Comparison of ENCODE assay signal across 10 cellular contexts in the genomic region with DNA sequence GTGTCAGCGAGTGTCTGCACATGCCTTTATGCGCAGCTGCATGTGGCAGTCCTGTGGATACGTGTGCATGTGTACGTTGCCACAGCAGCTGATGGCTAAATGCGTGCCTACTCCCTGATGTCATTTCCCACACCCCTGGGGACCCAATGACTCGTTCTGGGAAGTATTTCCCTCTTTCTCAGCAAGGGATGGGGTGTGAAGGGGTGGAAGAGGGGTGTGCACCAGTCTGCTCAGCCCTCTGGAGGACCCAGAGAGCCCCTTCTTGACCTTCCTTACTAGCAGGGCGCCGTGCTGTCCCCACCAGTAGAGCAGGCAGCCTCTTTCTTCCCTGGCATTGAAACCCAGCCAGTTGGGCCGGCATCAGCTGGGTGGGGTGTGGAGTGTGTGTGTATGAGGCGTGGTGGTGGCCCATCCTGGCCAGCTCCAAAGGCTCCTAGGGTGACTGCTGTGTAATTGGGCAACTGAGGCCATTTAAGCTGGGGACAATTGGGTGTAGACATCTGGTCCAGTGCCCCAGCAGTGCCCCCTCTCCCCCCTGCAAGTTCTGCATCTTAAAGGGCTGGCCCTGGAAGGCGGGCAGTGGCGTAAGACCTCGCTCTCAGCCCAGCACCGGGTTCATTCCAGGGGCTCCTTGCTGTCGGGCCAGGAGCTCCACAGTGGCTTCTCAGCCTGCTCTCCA. TPM values are rescaled to one million over a fixed set of nuclear protein-coding genes. Genes with fewer than 3 reads are reported as not detected.
A peak's percentile ranks its signal among the peaks of the same experiment; 100 is the strongest.
DNase-seq lines count a peak whose midpoint lies in the region; ATAC-seq and TF ChIP-seq lines count a peak whose summit lies in the region.
"Had no signal": no experiment of that assay in that cellular context is flagged by ENCODE, and none has a peak within 500 bp of the region (broad histone marks: within the 10 kb centered on the region; RNA-seq: fewer than 3 reads in every experiment).

No MANE protein-coding gene starts in this region.

- no peaks in the 10 kb centered on the region for H3K9me3 ChIP-seq in lower lobe of right lung
- no peaks in the 10 kb centered on the region for H3K9me3 ChIP-seq in vagina

- H3K4me1 Mint-ChIP-seq in chondrocyte (ENCODE audit: low read depth): peaks cover 65% of the 10 kb centered on the region
- no peaks in the 10 kb centered on the region for H3K4me1 Mint-ChIP-seq in stimulated activated memory B cell treated with anti-CD40 and anti-IgM and Interleukin-4, amounts not matched to agents 10 μg/mL and 1 μg/mL and 100 μg/mL, for 72 hours
- H3K4me1 Mint-ChIP-seq: activated B cell treated with CpG ODN at 0.5 μM for 24 hours had no signal

- H3K9me3 Mint-ChIP-seq in chondrocyte (ENCODE audit: low read depth): no peaks in the 10 kb centered on the region
- H3K9me3 Mint-ChIP-seq in stimulated activated memory B cell treated with anti-CD40 and anti-IgM and Interleukin-4, amounts not matched to agents 10 μg/mL and 1 μg/mL and 100 μg/mL, for 72 hours: no peaks in the 10 kb centered on the region
- H3K9me3 Mint-ChIP-seq: activated B cell treated with CpG ODN at 0.5 μM for 24 hours had no signal

- no peaks in the 10 kb centered on the region for H3K36me3 Mint-ChIP-seq in chondrocyte (ENCODE audit: low read depth)
- no peaks in the 10 kb centered on the region for H3K36me3 Mint-ChIP-seq in stimulated activated memory B cell treated with anti-CD40 and anti-IgM and Interleukin-4, amounts not matched to agents 10 μg/mL and 1 μg/mL and 100 μg/mL, for 72 hours

- H3K36me3 ChIP-seq in lower lobe of right lung (peaks cover 5% of the 10 kb centered on the region), vagina (peaks cover 0 to 5% of the 10 kb centered on the region in 2 donors)

- ATAC-seq in lower lobe of right lung (peak; percentile 87 to 89), HG03469 (IDR thresholded peaks at IDR 0.05; ENCODE audit: unreplicated experiment) (no peak)
- no peak for ATAC-seq in stimulated activated memory B cell treated with anti-CD40 and anti-IgM and Interleukin-4, amounts not matched to agents 10 μg/mL and 1 μg/mL and 100 μg/mL, for 72 hours

- H3K4me3 Mint-ChIP-seq in chondrocyte (ENCODE audit: unreplicated experiment): peak overlapping the region; percentile 44
- H3K4me3 Mint-ChIP-seq in stimulated activated memory B cell treated with anti-CD40 and anti-IgM and Interleukin-4, amounts not matched to agents 10 μg/mL and 1 μg/mL and 100 μg/mL, for 72 hours: no peak overlapping the region
- H3K4me3 Mint-ChIP-seq: activated B cell treated with CpG ODN at 0.5 μM for 24 hours had no signal

- DNase-seq in SHP77 (lab: John Stamatoyannopoulos, UW) (peak; percentile 49 to 56), SHP77 treated with DMSO at 0.1 percent for 48 hours (lab: John Stamatoyannopoulos, UW) (no peak), chondrocyte (ENCODE audit: low spot score) (peak; percentile 95), lower lobe of right lung (peak; percentile 82), vagina (ENCODE audit: extremely low spot score in 2 of 2) (no peak), activated T-cell treated with anti-CD3 and anti-CD28 coated beads for 4 hours (no peak)
- DNase-seq: activated B cell treated with CpG ODN at 0.5 μM for 24 hours, COR-L47 had no signal

- H3K27me3 Mint-ChIP-seq in chondrocyte (ENCODE audit: low read depth): no peaks in the 10 kb centered on the region
- peaks cover 22% of the 10 kb centered on the region for H3K27me3 Mint-ChIP-seq in stimulated activated memory B cell treated with anti-CD40 and anti-IgM and Interleukin-4, amounts not matched to agents 10 μg/mL and 1 μg/mL and 100 μg/mL, for 72 hours

- H3K4me3 ChIP-seq in lower lobe of right lung (no peak overlapping the region), vagina (no peak overlapping the region)

- no peaks in the 10 kb centered on the region for H3K27me3 ChIP-seq in lower lobe of right lung (ENCODE audit: low read depth)
- H3K27me3 ChIP-seq in vagina: no peaks in the 10 kb centered on the region

- no peak for TF ChIP-seq POLR2A in vagina (IDR thresholded peaks at IDR 0.05)

- no peak for TF ChIP-seq CTCF in chondrocyte (IDR thresholded peaks at IDR 0.05)
- TF ChIP-seq CTCF in lower lobe of right lung (IDR thresholded peaks at IDR 0.05): no peak
- no peak for TF ChIP-seq CTCF in vagina (IDR thresholded peaks at IDR 0.05)

- intact Hi-C loops in lower lobe of right lung (cut with DNase I) (no loop called here), vagina (cut with DNase I) (no loop called here)

- peak overlapping the region; percentile 100 for H3K27ac Mint-ChIP-seq in chondrocyte (ENCODE audit: unreplicated experiment)
- H3K27ac Mint-ChIP-seq in stimulated activated memory B cell treated with anti-CD40 and anti-IgM and Interleukin-4, amounts not matched to agents 10 μg/mL and 1 μg/mL and 100 μg/mL, for 72 hours: no peak overlapping the region
- H3K27ac Mint-ChIP-seq: activated B cell treated with CpG ODN at 0.5 μM for 24 hours had no signal

- H3K4me1 ChIP-seq in lower lobe of right lung (peaks cover 44% of the 10 kb centered on the region), vagina (peaks cover 88% of the 10 kb centered on the region)

- H3K27ac ChIP-seq in lower lobe of right lung: peak overlapping the region; percentile 84
- peak overlapping the region; percentile 91 for H3K27ac ChIP-seq in vagina

RNA-seq across cellular contexts. Expression of gene SNX33, which starts 19.2 kb away (rescaled TPM):
- 21.6 to 31.2 TPM (median 30.2 TPM) in 3 replicates for total RNA-seq in chondrocyte
- 28.9 TPM for total RNA-seq in lower lobe of right lung
- 23.6 TPM for total RNA-seq in vagina

RNA-seq across cellular contexts. Expression of gene IMP3, which starts 26.9 kb away (rescaled TPM):
- total RNA-seq in chondrocyte: 28.7 to 30.0 TPM (median 29.0 TPM) in 3 replicates
- total RNA-seq in lower lobe of right lung: 56.5 TPM
- total RNA-seq in vagina: 109 TPM

RNA-seq across cellular contexts. Expression of gene SNUPN, which starts 41.4 kb away (rescaled TPM):
- total RNA-seq in chondrocyte (18.6 to 22.7 TPM (median 21.7 TPM) in 3 replicates), lower lobe of right lung (21.7 TPM), vagina (21.9 TPM)

RNA-seq across cellular contexts. Expression of gene CSPG4, which starts 45.7 kb away (rescaled TPM):
- total RNA-seq in chondrocyte (302 to 607 TPM (median 595 TPM) in 3 replicates), lower lobe of right lung (15.0 TPM), vagina (23.1 TPM)
- total RNA-seq: activated B cell treated with CpG ODN at 0.5 μM for 24 hours had no signal

Comparison
In these comparisons a context has a peak if more than half of its experiments do, and no peak if none do; other contexts are left out.
1. DNase-seq: peak in SHP77 (2 of 2), chondrocyte (single experiment) and lower lobe of right lung (single experiment); none in SHP77 treated with DMSO at 0.1 percent for 48 hours (single experiment), vagina (0 of 2) and activated T-cell treated with anti-CD3 and anti-CD28 coated beads for 4 hours (single experiment).
2. ATAC-seq: peak in lower lobe of right lung (2 of 2); none in stimulated activated memory B cell treated with anti-CD40 and anti-IgM and Interleukin-4, amounts not matched to agents 10 μg/mL and 1 μg/mL and 100 μg/mL, for 72 hours (single experiment) and HG03469 (single experiment).